In genomic region chr17:21348081-21348925, GRCh38 we compare ENCODE assay signal across 10 cellular contexts. TPM values are rescaled to one million over a fixed set of nuclear protein-coding genes. Genes with fewer than 3 reads are reported as not detected.
DNase-seq lines count a peak whose midpoint lies in the region; ATAC-seq and TF ChIP-seq lines count a peak whose summit lies in the region.
"Not testable (repeated sequence)": the region's sequence is repeated elsewhere in the genome, so short reads cannot be mapped to it uniquely, and the experiment has no call there.
"Had no signal": no experiment of that assay in that cellular context is flagged by ENCODE, and none has a peak within 500 bp of the region (broad histone marks: within the 10 kb centered on the region; RNA-seq: fewer than 3 reads in every experiment).

No MANE protein-coding gene starts in this region.

- H3K4me1 ChIP-seq in OCI-LY7 (ENCODE audit: insufficient read depth, low read length, poor library complexity, severe bottlenecking): peaks cover 53% of the 10 kb centered on the region
- not testable (repeated sequence) for H3K4me1 ChIP-seq in adipocyte (ENCODE audit: control insufficient read depth, insufficient read depth, low read length)

- H3K27ac ChIP-seq in OCI-LY7 (ENCODE audit: low read depth, low read length, poor library complexity, severe bottlenecking): peak overlapping the region; percentile 74

- H4K20me1 ChIP-seq in OCI-LY7 (ENCODE audit: insufficient read depth, low read length): not testable (repeated sequence)

- intact Hi-C loops in OCI-LY7 (cut with micrococcal nuclease; ENCODE audit: unreplicated experiment): not testable (repeated sequence)

- not testable (repeated sequence) for H3K27me3 ChIP-seq in adipocyte (replicated peaks; ENCODE audit: control insufficient read depth, insufficient read depth, low read length)

- H2AFZ ChIP-seq in OCI-LY7 (ENCODE audit: low read length): not testable (repeated sequence)

- peak; percentile 56 for ATAC-seq in GM18858 (IDR thresholded peaks at IDR 0.05; ENCODE audit: unreplicated experiment)
- ATAC-seq in GM21381 (IDR thresholded peaks at IDR 0.05; ENCODE audit: unreplicated experiment): peak; percentile 45
- peak; percentile 46 for ATAC-seq in HG02884 (IDR thresholded peaks at IDR 0.05; ENCODE audit: unreplicated experiment)
- ATAC-seq in HG03439 (IDR thresholded peaks at IDR 0.05; ENCODE audit: unreplicated experiment): peak; percentile 56

- H3K9ac ChIP-seq in adipocyte (ENCODE audit: low read length): not testable (repeated sequence)

- CTCF ChIA-PET in OCI-LY7 (lab: Charles Lee; ENCODE audit: unreplicated experiment): not testable (repeated sequence)

- POLR2A ChIA-PET in OCI-LY7 (lab: Charles Lee): not testable (repeated sequence)

- H3K9me2 ChIP-seq in OCI-LY7 (ENCODE audit: insufficient read depth, low read length): not testable (repeated sequence)

- peak overlapping the region; percentile 52 for H3K4me2 ChIP-seq in OCI-LY7 (ENCODE audit: low read length)

- DNase-seq in A172 (ENCODE audit: low spot score) (peak; percentile 74), OCI-LY7 (ENCODE audit: low spot score) (peak; percentile 70), adipocyte (ENCODE audit: low read depth) (peak; percentile 17), myocyte (ENCODE audit: low read depth) (peak; percentile 88)

- BruUV-seq in OCI-LY7 (replicated peaks; lab: Mats Ljungman, UMichigan): not testable (repeated sequence)

- not testable (repeated sequence) for H3K36me3 ChIP-seq in OCI-LY7 (ENCODE audit: insufficient read depth, low read length); adipocyte (ENCODE audit: control insufficient read depth, insufficient read depth, low read length, severe bottlenecking)

- not testable (repeated sequence) for H3K79me2 ChIP-seq in OCI-LY7 (ENCODE audit: insufficient read depth, low read depth, low read length)

- H3K4me3 ChIP-seq in OCI-LY7 (ENCODE audit: low read depth, low read length, poor library complexity, severe bottlenecking); adipocyte (ENCODE audit: low read length): not testable (repeated sequence)

- H3K9me3 ChIP-seq in OCI-LY7 (ENCODE audit: low read length); adipocyte (ENCODE audit: control insufficient read depth, low read length): not testable (repeated sequence)

- not testable (repeated sequence) for TF ChIP-seq CTCF in OCI-LY7 (conservative IDR thresholded peaks at IDR 0.05; ENCODE audit: low read length)

RNA-seq across cellular contexts. Expression of gene KCNJ12, which starts 27.9 kb away (rescaled TPM):
- total RNA-seq in A172 (2014; rRNA removed; shearing (Covaris generic)): 0.03 and 0.05 TPM in 2 replicates
- 0.13 and 0.16 TPM in 2 replicates for total RNA-seq in OCI-LY7 (2014; rRNA removed; shearing (Covaris generic))
- total RNA-seq in OCI-LY7 (2022): 0.17 and 0.22 TPM in 2 replicates
- 14.6 and 15.4 TPM in 2 replicates for total RNA-seq in myocyte
- 3.7 TPM for polyA plus RNA-seq in myocyte (2012)
- total RNA-seq: activated CD4-positive, alpha-beta memory T cell treated with anti-CD3 and anti-CD28 coated beads for 36 hours; activated T-helper 1 cell treated with anti-CD3 and anti-CD28 coated beads, Interleukin-12 subunit alpha, Interleukin-12 subunit beta, Interleukin-2, Interleukin-4 antibody, amounts not matched to agents 30 ng/mL and 10 ng/mL and 1 ng/mL, durations not matched to agents 14 hours and 24 hours and 36 hours had no signal

Comparison
In these comparisons a context has a peak if more than half of its experiments do, and no peak if none do; other contexts are left out.
1. DNase-seq: peak in every context shown above with its lines; median percentile 88 in myocyte; 74 in A172; 70 in OCI-LY7; 17 in adipocyte.
2. RNA of gene KCNJ12, which starts 27.9 kb away (total RNA-seq): 14.6 to 15.4 TPM in myocyte; 0.13 to 0.22 TPM in OCI-LY7 and 0.03 to 0.05 TPM in A172; every median in the first group is over 10 times any median in the second.
3. Peak in every context shown above with its lines, with median percentiles within 50 percentile points of each other: ATAC-seq.